In genomic region chr9:132651259-132651658, GRCh38 we compare ENCODE assay signal across 8 cellular contexts. TPM values are rescaled to one million over a fixed set of nuclear protein-coding genes. Genes with fewer than 3 reads are reported as not detected.
DNase-seq lines count a peak whose midpoint lies in the region; ATAC-seq and TF ChIP-seq lines count a peak whose summit lies in the region.

No MANE protein-coding gene starts in this region.

- H3K4me2 ChIP-seq in neural cell (ENCODE audit: low read length) = no peak overlapping the region

- TF ChIP-seq CTCF in LNCaP clone FGC (IDR thresholded peaks at IDR 0.05; ENCODE audit: control insufficient read depth, extremely low read depth, insufficient read depth) (peak; percentile 80), body of pancreas (IDR thresholded peaks at IDR 0.05) (peak in 4 of 7 experiments; percentile 12 to 37 (median 33)), neural cell (IDR thresholded peaks at IDR 0.05; ENCODE audit: poor library complexity, severe bottlenecking) (peak; percentile 49)

- H3K27me3 ChIP-seq in body of pancreas (no peaks in the 10 kb centered on the region), neural cell (ENCODE audit: insufficient read depth, low read depth, low read length) (no peaks in the 10 kb centered on the region)

- TF ChIP-seq RAD21 in neural cell (conservative IDR thresholded peaks at IDR 0.05) = peak; percentile 44

- intact Hi-C loops in body of pancreas (cut with DNase I) = no loop called here

- H3K36me3 Mint-ChIP-seq in activated CD4-positive, alpha-beta memory T cell treated with anti-CD3 and anti-CD28 coated beads, Interleukin-2, amount 10 ng/mL, durations not matched to agents 7 days and 5 days (ENCODE audit: low read depth) = peaks cover 6% of the 10 kb centered on the region

- H3K9me3 ChIP-seq in body of pancreas (no peaks in the 10 kb centered on the region), neural cell (ENCODE audit: low read length) (no peaks in the 10 kb centered on the region)

- TF ChIP-seq EP300 in neural cell (conservative IDR thresholded peaks at IDR 0.05; ENCODE audit: poor library complexity, severe bottlenecking) = no peak

- H3K27ac ChIP-seq in body of pancreas (no peak overlapping the region), neural cell (ENCODE audit: low read length) (no peak overlapping the region)

- no peak overlapping the region for H3K9ac ChIP-seq in neural cell (ENCODE audit: low read length)

- H3K79me2 ChIP-seq in neural cell (replicated peaks; ENCODE audit: insufficient read depth, low read length) = no peaks in the 10 kb centered on the region

- no peaks in the 10 kb centered on the region for H3K4me1 Mint-ChIP-seq in activated CD4-positive, alpha-beta memory T cell treated with anti-CD3 and anti-CD28 coated beads, Interleukin-2, amount 10 ng/mL, durations not matched to agents 7 days and 5 days

- H3K4me3 Mint-ChIP-seq in activated CD4-positive, alpha-beta memory T cell treated with anti-CD3 and anti-CD28 coated beads, Interleukin-2, amount 10 ng/mL, durations not matched to agents 7 days and 5 days = no peak overlapping the region

- H3K4me3 ChIP-seq in LNCaP clone FGC (ENCODE audit: low read depth, low read length) (no peak overlapping the region), body of pancreas (no peak overlapping the region), neural cell (ENCODE audit: low read length) (no peak overlapping the region)

- CTCF ChIA-PET in activated CD4-positive, alpha-beta memory T cell treated with anti-CD3 and anti-CD28 coated beads, Interleukin-2, amount 10 ng/mL, durations not matched to agents 7 days and 5 days (lab: Charles Lee) = interaction anchor here (1.0 kb wide), 2 partner anchors 10 to 239 kb away, joined by 3 to 4 read pairs; no protein-coding TSS in a partner anchor

- no peak for TF ChIP-seq POLR2A in body of pancreas (IDR thresholded peaks at IDR 0.05)

- H3K9me3 Mint-ChIP-seq in activated CD4-positive, alpha-beta memory T cell treated with anti-CD3 and anti-CD28 coated beads, Interleukin-2, amount 10 ng/mL, durations not matched to agents 7 days and 5 days = no peaks in the 10 kb centered on the region

- ATAC-seq in body of pancreas = no peak
- no peak for ATAC-seq in GM19035 (IDR thresholded peaks at IDR 0.05; ENCODE audit: unreplicated experiment)

- H3K27me3 Mint-ChIP-seq in activated CD4-positive, alpha-beta memory T cell treated with anti-CD3 and anti-CD28 coated beads, Interleukin-2, amount 10 ng/mL, durations not matched to agents 7 days and 5 days = no peaks in the 10 kb centered on the region

- POLR2A ChIA-PET in activated CD4-positive, alpha-beta memory T cell treated with anti-CD3 and anti-CD28 coated beads, Interleukin-2, amount 10 ng/mL, durations not matched to agents 7 days and 5 days (lab: Charles Lee) = interaction anchor here (1.3 kb wide), 1 partner anchor 18 kb away, joined by 4 read pairs; the partner anchor contains the start of gene DDX31

- no peak overlapping the region for H2AFZ ChIP-seq in neural cell (ENCODE audit: low read depth, low read length)

- no peaks in the 10 kb centered on the region for H3K4me1 ChIP-seq in body of pancreas

- no peaks in the 10 kb centered on the region for H3K9me2 ChIP-seq in neural cell (ENCODE audit: insufficient read depth, low read length)

- no peaks in the 10 kb centered on the region for H3F3A ChIP-seq in neural cell (ENCODE audit: insufficient read depth, low read length, poor library complexity, severe bottlenecking)

- no peaks in the 10 kb centered on the region for H4K20me1 ChIP-seq in neural cell (ENCODE audit: insufficient read depth)

- WGBS in body of pancreas, 2 donors = 60 to 89% methylated on average over 6 of the region's 6 CpGs

- DNase-seq in ELR (ENCODE audit: low read depth) (peak; percentile 93), LNCaP clone FGC (ENCODE audit: low read depth) (peak; percentile 58), body of pancreas (peak in 2 of 4 donors; percentile 16 to 48), SHP77 (lab: John Stamatoyannopoulos, UW) (no peak), HPDE6-E6E7 (ENCODE audit: extremely low spot score) (no peak)
- no peak for DNase-seq in activated CD4-positive, alpha-beta memory T cell treated with anti-CD3 and anti-CD28 coated beads, Interleukin-2, amount 10 ng/mL, durations not matched to agents 7 days and 5 days

- no peak overlapping the region for H3K27ac Mint-ChIP-seq in activated CD4-positive, alpha-beta memory T cell treated with anti-CD3 and anti-CD28 coated beads, Interleukin-2, amount 10 ng/mL, durations not matched to agents 7 days and 5 days

- H3K36me3 ChIP-seq in body of pancreas (replicated peaks in 1 of 2; ENCODE audit: insufficient read depth in 1 of 2, low read depth in 2 of 2) (peaks cover 4 to 9% of the 10 kb centered on the region in 2 donors), neural cell (ENCODE audit: insufficient read depth, low read length) (no peaks in the 10 kb centered on the region)

TF ChIP-seq in neural cell, 6 proteins besides CTCF, POLR2A, EP300 and RAD21:
- no peak for TF ChIP-seq MXI1 (conservative IDR thresholded peaks at IDR 0.05; ENCODE audit: poor library complexity, severe bottlenecking)
- TF ChIP-seq SMC3 (conservative IDR thresholded peaks at IDR 0.05; ENCODE audit: poor library complexity) = peak; percentile 64

RNA-seq across cellular contexts. Expression of gene DDX31, which starts 18.5 kb away (rescaled TPM):
- 10 to 100 TPM in 1 of 2 donors, 1 to 10 TPM in 1; 8.6 to 15.6 TPM for total RNA-seq in body of pancreas
- 12.8 and 17.9 TPM in 2 replicates for polyA plus RNA-seq in neural cell
- 14.2 and 14.6 TPM in 2 replicates for polyA minus RNA-seq in neural cell
- 10 to 100 TPM; 10.2 to 10.5 TPM for total RNA-seq in activated CD4-positive, alpha-beta memory T cell treated with anti-CD3 and anti-CD28 coated beads, Interleukin-2, amount 10 ng/mL, durations not matched to agents 7 days and 5 days

RNA-seq across cellular contexts. Expression of gene GTF3C4, which starts 19.0 kb away (rescaled TPM):
- 1 to 10 TPM; 6.2 to 6.9 TPM for total RNA-seq in body of pancreas
- polyA plus RNA-seq in neural cell = 10.5 and 11.1 TPM in 2 replicates
- 34.1 and 40.3 TPM in 2 replicates for polyA minus RNA-seq in neural cell
- total RNA-seq in activated CD4-positive, alpha-beta memory T cell treated with anti-CD3 and anti-CD28 coated beads, Interleukin-2, amount 10 ng/mL, durations not matched to agents 7 days and 5 days = 10 to 100 TPM; 11.8 to 13.0 TPM

Comparison
In these comparisons a context has a peak if more than half of its experiments do, and no peak if none do; other contexts are left out.
1. DNase-seq: peak in ELR (single experiment) and LNCaP clone FGC (single experiment); none in SHP77 (0 of 2), activated CD4-positive, alpha-beta memory T cell treated with anti-CD3 and anti-CD28 coated beads, Interleukin-2, amount 10 ng/mL, durations not matched to agents 7 days and 5 days (single experiment) and HPDE6-E6E7 (single experiment).
2. Peak in every context shown above with its lines, with median percentiles within 50 percentile points of each other: CTCF ChIP-seq.